In the genomic region with DNA sequence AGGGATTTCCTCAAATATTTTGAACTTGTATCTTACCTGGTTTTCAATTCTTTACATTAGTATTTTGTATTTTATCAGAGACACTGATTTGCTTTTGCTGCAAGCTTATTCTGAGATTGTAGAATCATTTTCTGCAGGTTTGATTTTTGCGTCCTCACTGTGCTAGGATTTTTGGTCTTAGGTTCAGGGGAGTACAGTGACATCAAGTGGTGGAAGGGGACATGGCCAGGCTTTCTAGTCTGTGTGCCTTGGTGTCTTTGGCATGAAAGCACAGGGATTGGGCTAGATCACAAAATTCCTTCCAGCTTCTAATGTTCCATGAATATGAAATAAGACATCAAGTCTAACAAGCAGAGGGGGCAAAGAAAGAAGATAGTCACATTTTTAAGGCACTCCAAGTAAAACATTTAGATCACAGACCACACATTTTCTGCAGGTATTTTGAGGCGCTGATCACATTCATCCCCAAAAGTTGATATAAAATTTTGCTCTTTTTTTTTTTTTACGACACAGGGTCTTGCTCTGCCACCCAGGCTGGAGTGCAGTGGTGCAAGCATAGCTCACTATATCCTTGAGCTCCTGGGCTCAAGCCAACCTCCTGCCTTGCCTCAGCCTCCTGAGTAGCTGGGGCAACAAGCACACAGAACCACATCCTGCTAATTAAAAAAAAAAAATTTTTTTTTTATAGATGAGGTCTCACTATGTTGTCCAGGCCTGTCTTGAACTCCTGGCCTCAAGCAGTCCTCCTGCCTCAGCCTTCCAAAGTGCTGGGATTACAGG, we compare ENCODE assay signal across 8 cellular contexts.
DNase-seq lines count a peak whose midpoint lies in the region; ATAC-seq and TF ChIP-seq lines count a peak whose summit lies in the region.

No MANE protein-coding gene starts in this region.

- H3K9me3 ChIP-seq in OCI-LY3 (ENCODE audit: insufficient read depth, low read length) (no peaks in the 10 kb centered on the region), mucosa of descending colon (no peaks in the 10 kb centered on the region)

- H2AFZ ChIP-seq in OCI-LY3 (ENCODE audit: low read depth, low read length): no peak overlapping the region

- peak; percentile 52 for DNase-seq in EH (ENCODE audit: low read depth)
- peak; percentile 22 for DNase-seq in HuH-7.5 (ENCODE audit: low spot score)
- peak; percentile 62 for DNase-seq in epithelial cell of esophagus (ENCODE audit: low read depth)
- DNase-seq in mucosa of descending colon: peak in 1 of 3 donors; percentile 38
- DNase-seq in GM19240 (ENCODE audit: insufficient read length, low spot score): no peak
- no peak for DNase-seq in activated CD4-positive, alpha-beta T cell treated with anti-CD3 and anti-CD28 coated beads, Interleukin-2, amount 50 U/mL, for 4 hours

- TF ChIP-seq CTCF in OCI-LY3 (IDR thresholded peaks at IDR 0.05; ENCODE audit: low read depth, low read length) (peak; percentile 73), epithelial cell of esophagus (IDR thresholded peaks at IDR 0.05; ENCODE audit: insufficient read depth, low read depth, low read length, missing control alignments) (peak; percentile 87), mucosa of descending colon (IDR thresholded peaks at IDR 0.05) (peak; percentile 28)

- ATAC-seq in mucosa of descending colon (peak; percentile 63), GM19035 (IDR thresholded peaks at IDR 0.05; ENCODE audit: unreplicated experiment) (no peak)

- no peak overlapping the region for H3K9ac ChIP-seq in OCI-LY3 (ENCODE audit: low read length)

- intact Hi-C loops in mucosa of descending colon (cut with DNase I, micrococcal nuclease): no loop called here

- no peaks in the 10 kb centered on the region for H3K36me3 ChIP-seq in OCI-LY3 (replicated peaks; ENCODE audit: low read depth, low read length)
- H3K36me3 ChIP-seq in mucosa of descending colon (ENCODE audit: low read depth): no peaks in the 10 kb centered on the region

- H3K4me3 ChIP-seq in OCI-LY3 (ENCODE audit: low read length) (no peak overlapping the region), epithelial cell of esophagus (ENCODE audit: low read length) (no peak overlapping the region), mucosa of descending colon (no peak overlapping the region)

- H3K79me2 ChIP-seq in OCI-LY3 (ENCODE audit: low read length): no peaks in the 10 kb centered on the region

- H3K4me2 ChIP-seq in OCI-LY3 (ENCODE audit: low read length): no peak overlapping the region

- H3K27ac ChIP-seq in OCI-LY3 (ENCODE audit: low read length): no peak overlapping the region

- H3K27me3 ChIP-seq in OCI-LY3 (ENCODE audit: low read depth, low read length): no peaks in the 10 kb centered on the region; the same call in 1 of the 2 replicates

- no peaks in the 10 kb centered on the region for H4K20me1 ChIP-seq in OCI-LY3 (ENCODE audit: insufficient read depth, low read length)

- H3K4me1 ChIP-seq in OCI-LY3 (ENCODE audit: low read length) (no peaks in the 10 kb centered on the region), mucosa of descending colon (ENCODE audit: low read depth) (no peaks in the 10 kb centered on the region)

Comparison
In these comparisons a context has a peak if more than half of its experiments do, and no peak if none do; other contexts are left out.
1. DNase-seq: peak in EH (single experiment), HuH-7.5 (single experiment) and epithelial cell of esophagus (single experiment); none in GM19240 (single experiment) and activated CD4-positive, alpha-beta T cell treated with anti-CD3 and anti-CD28 coated beads, Interleukin-2, amount 50 U/mL, for 4 hours (0 of 2).
2. CTCF ChIP-seq: peak in every context shown above with its lines; median percentile 87 in epithelial cell of esophagus; 73 in OCI-LY3; 28 in mucosa of descending colon.